11 cellular contexts compared by ENCODE assay signal in genomic region chr5:154782326-154782725, GRCh38. TPM values are rescaled to one million over a fixed set of nuclear protein-coding genes. Genes with fewer than 3 reads are reported as not detected.
DNase-seq lines count a peak whose midpoint lies in the region; ATAC-seq, FAIRE-seq and TF ChIP-seq lines count a peak whose summit lies in the region.
"Had no signal": no experiment of that assay in that cellular context is flagged by ENCODE, and none has a peak within 500 bp of the region (broad histone marks: within the 10 kb centered on the region; RNA-seq: fewer than 3 reads in every experiment).

No MANE protein-coding gene starts in this region.

- H3K36me3 Mint-ChIP-seq in activated CD4-positive, alpha-beta memory T cell treated with anti-CD3 and anti-CD28 coated beads for 36 hours, result no peaks in the 10 kb centered on the region
- H3K36me3 Mint-ChIP-seq in activated CD4-positive, alpha-beta memory T cell treated with anti-CD3 and anti-CD28 coated beads, Interleukin-2, amount 10 ng/mL, durations not matched to agents 7 days and 5 days (ENCODE audit: low read depth), result peaks cover 3% of the 10 kb centered on the region
- H3K36me3 Mint-ChIP-seq in activated CD8-positive, alpha-beta memory T cell treated with anti-CD3 and anti-CD28 coated beads, Interleukin-2, amount 10 ng/mL, durations not matched to agents 7 days and 5 days, result peaks cover 4% of the 10 kb centered on the region

- H3K27ac Mint-ChIP-seq in activated CD4-positive, alpha-beta memory T cell treated with anti-CD3 and anti-CD28 coated beads for 36 hours, result peak overlapping the region; percentile 47
- H3K27ac Mint-ChIP-seq in activated CD4-positive, alpha-beta memory T cell treated with anti-CD3 and anti-CD28 coated beads, Interleukin-2, amount 10 ng/mL, durations not matched to agents 7 days and 5 days, result no peak overlapping the region
- H3K27ac Mint-ChIP-seq in activated CD8-positive, alpha-beta memory T cell treated with anti-CD3 and anti-CD28 coated beads, Interleukin-2, amount 10 ng/mL, durations not matched to agents 7 days and 5 days, result no peak overlapping the region

- CTCF ChIA-PET in activated CD4-positive, alpha-beta memory T cell treated with anti-CD3 and anti-CD28 coated beads for 36 hours (lab: Charles Lee), result no interaction called here
- CTCF ChIA-PET in activated CD4-positive, alpha-beta memory T cell treated with anti-CD3 and anti-CD28 coated beads, Interleukin-2, amount 10 ng/mL, durations not matched to agents 7 days and 5 days (lab: Charles Lee), result no interaction called here
- CTCF ChIA-PET in HepG2 (lab: Yijun Ruan, JAX; ENCODE audit: low intra/inter-chr PET ratio, low total read pairs), result no interaction called here
- CTCF ChIA-PET in activated CD8-positive, alpha-beta memory T cell treated with anti-CD3 and anti-CD28 coated beads, Interleukin-2, amount 10 ng/mL, durations not matched to agents 7 days and 5 days (lab: Charles Lee), result interaction anchor here (1.2 kb wide), 1 partner anchor 132 kb away, joined by 3 read pairs; no protein-coding TSS in a partner anchor

- H3K4me1 ChIP-seq in ascending aorta (peaks cover 25 to 40% of the 10 kb centered on the region in 2 donors), HepG2 (ENCODE audit: insufficient read depth, low read length) (peaks cover 95% of the 10 kb centered on the region), thyroid gland (peaks cover 60 to 85% of the 10 kb centered on the region in 2 donors)

- TF ChIP-seq POLR2A in HepG2 (IDR thresholded peaks at IDR 0.05; ENCODE audit: insufficient read depth in 1 of 2, low read depth in 2 of 2, low read length in 2 of 2) (no peak), thyroid gland (IDR thresholded peaks at IDR 0.05) (no peak)

- no peaks in the 10 kb centered on the region for H3K9me3 Mint-ChIP-seq in activated CD4-positive, alpha-beta memory T cell treated with anti-CD3 and anti-CD28 coated beads for 36 hours
- no peaks in the 10 kb centered on the region for H3K9me3 Mint-ChIP-seq in activated CD4-positive, alpha-beta memory T cell treated with anti-CD3 and anti-CD28 coated beads, Interleukin-2, amount 10 ng/mL, durations not matched to agents 7 days and 5 days
- no peaks in the 10 kb centered on the region for H3K9me3 Mint-ChIP-seq in activated CD8-positive, alpha-beta memory T cell treated with anti-CD3 and anti-CD28 coated beads, Interleukin-2, amount 10 ng/mL, durations not matched to agents 7 days and 5 days (ENCODE audit: low read depth)

- TF ChIP-seq EP300 in HepG2 (IDR thresholded peaks at IDR 0.05; ENCODE audit: low read depth in 2 of 2, low read length in 2 of 2) (no peak), HepG2 (CRISPR knock-in tag; IDR thresholded peaks at IDR 0.05; ENCODE audit: borderline replicate concordance) (no peak)

- DNase-seq in activated CD4-positive, alpha-beta memory T cell treated with anti-CD3 and anti-CD28 coated beads for 36 hours, result no peak
- no peak for DNase-seq in activated CD4-positive, alpha-beta memory T cell treated with anti-CD3 and anti-CD28 coated beads, Interleukin-2, amount 10 ng/mL, durations not matched to agents 7 days and 5 days
- no peak for DNase-seq in ascending aorta (ENCODE audit: low spot score in 2 of 2)
- DNase-seq in HepG2 (ENCODE audit: low spot score), result no peak
- no peak for DNase-seq in thyroid gland
- no peak for DNase-seq in activated CD8-positive, alpha-beta memory T cell treated with anti-CD3 and anti-CD28 coated beads, Interleukin-2, amount 10 ng/mL, durations not matched to agents 7 days and 5 days
- DNase-seq in NCI-H774 (lab: John Stamatoyannopoulos, UW), result no peak
- DNase-seq: activated effector memory CD4-positive, alpha-beta T cell treated with Interleukin-2 at 50 U/mL for 16 hours; KG1 had no signal

- no peak overlapping the region for H3K4me3 Mint-ChIP-seq in activated CD4-positive, alpha-beta memory T cell treated with anti-CD3 and anti-CD28 coated beads for 36 hours
- no peak overlapping the region for H3K4me3 Mint-ChIP-seq in activated CD4-positive, alpha-beta memory T cell treated with anti-CD3 and anti-CD28 coated beads, Interleukin-2, amount 10 ng/mL, durations not matched to agents 7 days and 5 days
- no peak overlapping the region for H3K4me3 Mint-ChIP-seq in activated CD8-positive, alpha-beta memory T cell treated with anti-CD3 and anti-CD28 coated beads, Interleukin-2, amount 10 ng/mL, durations not matched to agents 7 days and 5 days

- H3K27ac ChIP-seq in ascending aorta, result peak overlapping the region; percentile 41 to 45
- no peak overlapping the region for H3K27ac ChIP-seq in HepG2 (ENCODE audit: extremely low read length, insufficient read depth, low read length)
- peak overlapping the region in 2 of 3 donors; percentile 7 to 48 for H3K27ac ChIP-seq in thyroid gland
- H3K27ac ChIP-seq: A549 had no signal

- H3K36me3 ChIP-seq in ascending aorta, result no peaks in the 10 kb centered on the region
- H3K36me3 ChIP-seq in HepG2 (replicated peaks in 1 of 2; ENCODE audit: control insufficient read depth in 1 of 2, insufficient read depth in 2 of 2, low read length in 2 of 2), result peaks cover 3 to 6% of the 10 kb centered on the region in 2 experiments; a peak in 3 of 5 replicates
- no peaks in the 10 kb centered on the region for H3K36me3 ChIP-seq in thyroid gland

- in situ Hi-C loops in HepG2 (cut with HindIII; ENCODE audit: extremely low pct_ligation_motif_present, low pct_unique_long_range_greater_than_20kb), result no loop called here

- 56% methylated on average over 3 of the region's 4 CpGs for WGBS in HepG2 (ENCODE audit: low lambda C conversion rate)
- 74 to 76% methylated on average over 4 of the region's 4 CpGs for WGBS in thyroid gland, 2 donors

- POLR2A ChIA-PET in activated CD4-positive, alpha-beta memory T cell treated with anti-CD3 and anti-CD28 coated beads for 36 hours (lab: Charles Lee), result no interaction called here
- POLR2A ChIA-PET in activated CD4-positive, alpha-beta memory T cell treated with anti-CD3 and anti-CD28 coated beads, Interleukin-2, amount 10 ng/mL, durations not matched to agents 7 days and 5 days (lab: Charles Lee), result interaction anchor here (0.9 kb wide), 1 partner anchor 13 kb away, joined by 3 read pairs; no protein-coding TSS in a partner anchor
- POLR2A ChIA-PET in HepG2 (lab: Yijun Ruan, JAX), result interaction anchor here (0.6 to 1.0 kb wide), 2 partner anchors 100 to 140 kb away, joined by 3 to 4 read pairs; no protein-coding TSS in a partner anchor

- H3K79me2 ChIP-seq in HepG2 (ENCODE audit: insufficient read depth, low read length), result peaks cover 96% of the 10 kb centered on the region

- H3K27me3 ChIP-seq in ascending aorta (no peaks in the 10 kb centered on the region), HepG2 (ENCODE audit: control insufficient read depth in 1 of 2, insufficient read depth in 2 of 2, low read length in 2 of 2) (no peaks in the 10 kb centered on the region), thyroid gland (no peaks in the 10 kb centered on the region)

- FAIRE-seq in HepG2 (lab: Jason Lieb, UNC), result no peak
- FAIRE-seq: A549 had no signal

- intact Hi-C loops in activated CD4-positive, alpha-beta memory T cell treated with anti-CD3 and anti-CD28 coated beads for 36 hours (cut with micrococcal nuclease), result no loop called here
- intact Hi-C loops in ascending aorta (cut with DNase I) (no loop called here), HepG2 (cut with micrococcal nuclease; ENCODE audit: unreplicated experiment) (no loop called here), thyroid gland (cut with DNase I) (no loop called here)

- H2AFZ ChIP-seq in HepG2 (ENCODE audit: low read length), result no peak overlapping the region

- H4K20me1 ChIP-seq in HepG2 (ENCODE audit: insufficient read depth, low read length), result peaks cover 80% of the 10 kb centered on the region

- TF ChIP-seq CTCF in ascending aorta (IDR thresholded peaks at IDR 0.05) (no peak), HepG2 (CRISPR knock-in tag; IDR thresholded peaks at IDR 0.05) (no peak), thyroid gland (IDR thresholded peaks at IDR 0.05) (no peak)

- peak; percentile 28 for ATAC-seq in HepG2
- ATAC-seq in HG03520 (IDR thresholded peaks at IDR 0.05; ENCODE audit: unreplicated experiment), result no peak
- no peak for ATAC-seq in activated CD8-positive, alpha-beta memory T cell treated with anti-CD3 and anti-CD28 coated beads, Interleukin-2, amount 10 ng/mL, durations not matched to agents 7 days and 5 days

- H3K4me3 ChIP-seq in ascending aorta (no peak overlapping the region), HepG2 (replicated peaks in 1 of 3; ENCODE audit: insufficient read depth in 1 of 3, low read depth in 2 of 3, low read length in 3 of 3) (no peak overlapping the region), thyroid gland (replicated peaks in 1 of 3) (no peak overlapping the region)
- H3K4me3 ChIP-seq: A549 had no signal

- no peaks in the 10 kb centered on the region for H3K9me3 ChIP-seq in ascending aorta
- H3K9me3 ChIP-seq in HepG2 (ENCODE audit: low read length), result no peaks in the 10 kb centered on the region
- no peaks in the 10 kb centered on the region for H3K9me3 ChIP-seq in thyroid gland
- H3K9me3 ChIP-seq: A549 had no signal

- BruUV-seq in HepG2 (replicated peaks; lab: Mats Ljungman, UMichigan), result no TSS peak

- H3K9ac ChIP-seq in HepG2 (ENCODE audit: insufficient read depth, low read depth, low read length), result no peak overlapping the region

- TF ChIP-seq RAD21 in HepG2 (CRISPR knock-in tag; IDR thresholded peaks at IDR 0.05), result no peak

- no peak overlapping the region for H3K4me2 ChIP-seq in HepG2 (ENCODE audit: low read depth, low read length)
- H3K4me2 ChIP-seq: A549 had no signal

- H3K27me3 Mint-ChIP-seq in activated CD4-positive, alpha-beta memory T cell treated with anti-CD3 and anti-CD28 coated beads for 36 hours, result no peaks in the 10 kb centered on the region
- H3K27me3 Mint-ChIP-seq in activated CD4-positive, alpha-beta memory T cell treated with anti-CD3 and anti-CD28 coated beads, Interleukin-2, amount 10 ng/mL, durations not matched to agents 7 days and 5 days, result no peaks in the 10 kb centered on the region
- no peaks in the 10 kb centered on the region for H3K27me3 Mint-ChIP-seq in activated CD8-positive, alpha-beta memory T cell treated with anti-CD3 and anti-CD28 coated beads, Interleukin-2, amount 10 ng/mL, durations not matched to agents 7 days and 5 days

- H3K4me1 Mint-ChIP-seq in activated CD4-positive, alpha-beta memory T cell treated with anti-CD3 and anti-CD28 coated beads for 36 hours (ENCODE audit: low read depth), result peaks cover 80% of the 10 kb centered on the region
- H3K4me1 Mint-ChIP-seq in activated CD4-positive, alpha-beta memory T cell treated with anti-CD3 and anti-CD28 coated beads, Interleukin-2, amount 10 ng/mL, durations not matched to agents 7 days and 5 days, result peaks cover 49% of the 10 kb centered on the region
- peaks cover 64% of the 10 kb centered on the region for H3K4me1 Mint-ChIP-seq in activated CD8-positive, alpha-beta memory T cell treated with anti-CD3 and anti-CD28 coated beads, Interleukin-2, amount 10 ng/mL, durations not matched to agents 7 days and 5 days

RNA-seq across cellular contexts. Expression of gene LARP1, which starts 27.1 kb away (rescaled TPM):
- total RNA-seq in activated CD4-positive, alpha-beta memory T cell treated with anti-CD3 and anti-CD28 coated beads for 36 hours, result 100 to 1,000 TPM; 186 to 201 TPM
- total RNA-seq in activated CD4-positive, alpha-beta memory T cell treated with anti-CD3 and anti-CD28 coated beads, Interleukin-2, amount 10 ng/mL, durations not matched to agents 7 days and 5 days, result 100 to 1,000 TPM; 174 to 177 TPM
- total RNA-seq in ascending aorta (105 TPM), HepG2 (2016; rRNA removed; fragmentation: Illumina TruSeq; extraction: Trizol) (61.4 and 68.5 TPM in 2 replicates), thyroid gland (100 to 1,000 TPM; 109 to 192 (median 133) TPM)
- total RNA-seq in HepG2 (2016; cell fraction: cytosol; rRNA removed; fragmentation: Illumina TruSeq; extraction: Trizol; ENCODE audit: low read depth), result 8.7 and 8.9 TPM in 2 replicates
- total RNA-seq in HepG2 (2016; cell fraction: insoluble cytoplasmic fraction; rRNA removed; fragmentation: Illumina TruSeq; extraction: Trizol), result 57.6 and 62.0 TPM in 2 replicates
- 36.8 and 41.2 TPM in 2 replicates for total RNA-seq in HepG2 (2016; cell fraction: membrane; rRNA removed; fragmentation: Illumina TruSeq; extraction: Trizol)
- 72.6 and 80.1 TPM in 2 replicates for total RNA-seq in HepG2 (2016; cell fraction: nucleus; rRNA removed; fragmentation: Illumina TruSeq; extraction: Trizol)
- 45.2 and 52.0 TPM in 2 replicates for polyA plus RNA-seq in HepG2 (2011; rRNA removed)
- polyA plus RNA-seq in HepG2 (2011; cell fraction: cytosol; rRNA removed), result 29.4 and 31.7 TPM in 2 replicates
- 74.2 and 76.9 TPM in 2 replicates for polyA plus RNA-seq in HepG2 (2011; cell fraction: nucleus; rRNA removed)
- polyA plus RNA-seq in HepG2 (2012), result 59.4 and 62.0 TPM in 2 replicates
- 4.0 and 4.5 TPM in 2 replicates for polyA plus RNA-seq in HepG2 (2016; cell fraction: cytosol; fragmentation: Illumina TruSeq; extraction: Trizol; ENCODE audit: low read depth)
- 69.6 and 92.6 TPM in 2 replicates for polyA plus RNA-seq in HepG2 (2016; cell fraction: insoluble cytoplasmic fraction; fragmentation: Illumina TruSeq; extraction: Trizol; ENCODE audit: low read depth)
- polyA plus RNA-seq in HepG2 (2016; cell fraction: membrane; fragmentation: Illumina TruSeq; extraction: Trizol; ENCODE audit: low read depth), result 15.3 and 19.6 TPM in 2 replicates
- polyA plus RNA-seq in HepG2 (2016; cell fraction: nucleus; fragmentation: Illumina TruSeq; extraction: Trizol; ENCODE audit: insufficient read depth, low read depth), result 143 and 158 TPM in 2 replicates
- 72.7 and 144 TPM in 2 replicates for polyA minus RNA-seq in HepG2 (2011; rRNA and poly(A)+ RNA removed; ENCODE audit: low replicate concordance)
- 40.8 and 53.5 TPM in 2 replicates for polyA minus RNA-seq in HepG2 (2011; cell fraction: cytosol; rRNA and poly(A)+ RNA removed)
- 66.0 and 100 TPM in 2 replicates for polyA minus RNA-seq in HepG2 (2011; cell fraction: nucleus; rRNA and poly(A)+ RNA removed)
- total RNA-seq in activated CD8-positive, alpha-beta memory T cell treated with anti-CD3 and anti-CD28 coated beads, Interleukin-2, amount 10 ng/mL, durations not matched to agents 7 days and 5 days, result 100 to 1,000 TPM; 212 to 238 TPM
